22 cellular contexts compared by ENCODE assay signal in the genomic region with DNA sequence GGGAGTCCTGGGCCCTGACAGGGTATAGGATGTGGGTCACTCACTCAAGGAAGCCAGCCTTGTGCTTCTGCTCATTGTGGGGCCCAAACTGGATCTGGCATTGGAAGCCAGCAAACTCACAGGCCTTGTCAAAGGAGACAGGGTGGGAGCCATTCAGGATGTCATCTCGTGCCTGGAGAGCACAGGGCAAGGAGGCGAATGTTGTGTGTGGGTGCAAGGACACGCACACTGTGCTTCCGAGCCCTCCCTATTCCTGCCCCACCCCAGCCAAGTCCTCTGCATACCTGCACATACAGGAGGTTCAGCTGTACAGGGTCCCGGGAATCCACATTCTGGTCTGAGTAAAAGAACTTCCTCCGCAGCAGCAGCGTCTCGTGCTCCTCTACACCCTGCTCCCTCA. TPM values are rescaled to one million over a fixed set of nuclear protein-coding genes. Genes with fewer than 3 reads are reported as not detected.
A peak's percentile ranks its signal among the peaks of the same experiment; 100 is the strongest.
DNase-seq lines count a peak whose midpoint lies in the region; ATAC-seq, FAIRE-seq and TF ChIP-seq lines count a peak whose summit lies in the region.
"Had no signal": no experiment of that assay in that cellular context is flagged by ENCODE, and none has a peak within 500 bp of the region (broad histone marks: within the 10 kb centered on the region; RNA-seq: fewer than 3 reads in every experiment).

No MANE protein-coding gene starts in this region.

- ATAC-seq in IMR-90 (ENCODE audit: low read depth) = no peak
- no peak for ATAC-seq in HG03378 (IDR thresholded peaks at IDR 0.05; ENCODE audit: unreplicated experiment)
- ATAC-seq in HG03457 (IDR thresholded peaks at IDR 0.05; ENCODE audit: unreplicated experiment) = no peak
- ATAC-seq: A549; CD8-positive, alpha-beta T cell had no signal

- BruUV-seq in IMR-90 (replicated peaks; lab: Mats Ljungman, UMichigan) = no TSS peak
- no TSS peak for BruUV-seq in endothelial cell of umbilical vein (replicated peaks; lab: Mats Ljungman, UMichigan)

- no peak overlapping the region for H2AK5ac ChIP-seq in IMR-90 (ENCODE audit: low read depth, low read length)

- DNase-seq in IMR-90 = no peak
- DNase-seq in astrocyte (ENCODE audit: low read depth) = no peak
- DNase-seq in endothelial cell of umbilical vein (ENCODE audit: low read depth, low spot score) = no peak
- peak; percentile 50 for DNase-seq in sigmoid colon
- DNase-seq in NCI-H82 (lab: John Stamatoyannopoulos, UW) = no peak
- DNase-seq in activated T-cell treated with anti-CD3 and anti-CD28 coated beads, Interleukin-2, amount 50 U/mL, for 1 hour = no peak
- DNase-seq: BE2C; CD8-positive, alpha-beta T cell; COR-L47; DMS153; DMS79 treated with DMSO at 0.1 percent for 48 hours; EL; GOT3 had no signal

- H3K36me3 Mint-ChIP-seq in astrocyte (ENCODE audit: low read depth, unreplicated experiment) = peaks cover 41% of the 10 kb centered on the region

- no peak overlapping the region for H3K18ac ChIP-seq in IMR-90 (ENCODE audit: low read depth, low read length)

- H3K23ac ChIP-seq in IMR-90 (ENCODE audit: low read depth, low read length) = no peak overlapping the region

- CTCF ChIA-PET in IMR-90 (lab: Yijun Ruan, JAX) = interaction anchor here (0.6 to 1.0 kb wide), 2 partner anchors 28 to 39 kb away, joined by 3 read pairs; no protein-coding TSS in a partner anchor
- CTCF ChIA-PET in endothelial cell of umbilical vein (lab: Charles Lee) = interaction anchor here (0.6 to 1.4 kb wide), 2 partner anchors 10 to 27 kb away, joined by 3 to 4 read pairs; no protein-coding TSS in a partner anchor

- H3K79me1 ChIP-seq in IMR-90 (ENCODE audit: low read depth in 1 of 2, low read length in 2 of 2) = peaks cover 53 to 88% of the 10 kb centered on the region in 2 experiments

- no peak overlapping the region for H3K56ac ChIP-seq in IMR-90 (ENCODE audit: extremely low read depth, insufficient read depth, low read length)

- H3K36me3 ChIP-seq in IMR-90 (ENCODE audit: control insufficient read depth, insufficient read depth, low read length) (peaks cover 62% of the 10 kb centered on the region), astrocyte (ENCODE audit: insufficient read depth, low read length) (peaks cover 67% of the 10 kb centered on the region), endothelial cell of umbilical vein (ENCODE audit: control insufficient read depth in 2 of 2, extremely low read depth in 1 of 2, insufficient read depth in 2 of 2, low read length in 2 of 2) (peaks cover 43 to 58% of the 10 kb centered on the region in 2 experiments), sigmoid colon (peaks cover 61 to 68% (median 67%) of the 10 kb centered on the region in 4 donors)

- H3K4me2 ChIP-seq in IMR-90 (ENCODE audit: low read depth, low read length) (no peak overlapping the region), astrocyte (ENCODE audit: low read length) (no peak overlapping the region), endothelial cell of umbilical vein (ENCODE audit: insufficient read depth, low read length) (no peak overlapping the region)
- H3K4me2 ChIP-seq: A549 had no signal

- no peaks in the 10 kb centered on the region for H3K9me3 ChIP-seq in IMR-90 (ENCODE audit: control insufficient read depth, insufficient read depth, low read length)
- H3K9me3 ChIP-seq in astrocyte (ENCODE audit: insufficient read depth, low read depth, low read length) = no peaks in the 10 kb centered on the region
- H3K9me3 ChIP-seq in endothelial cell of umbilical vein (replicated peaks; ENCODE audit: control insufficient read depth, insufficient read depth, low read length) = no peaks in the 10 kb centered on the region
- no peaks in the 10 kb centered on the region for H3K9me3 ChIP-seq in sigmoid colon
- H3K9me3 ChIP-seq: A549, BE2C, HAP-1 had no signal

- FAIRE-seq in astrocyte (lab: Jason Lieb, UNC) (no peak), endothelial cell of umbilical vein (lab: Jason Lieb, UNC) (no peak)
- FAIRE-seq: A549, D721Med, G401.6, GM12892 had no signal

- H4K8ac ChIP-seq in IMR-90 (ENCODE audit: low read depth in 2 of 2, low read length in 2 of 2) = no peak overlapping the region

- no peaks in the 10 kb centered on the region for H3K9me3 Mint-ChIP-seq in astrocyte (ENCODE audit: unreplicated experiment)
- H3K9me3 Mint-ChIP-seq: CD8-positive, alpha-beta T cell had no signal

- no peak overlapping the region for H3K4me3 Mint-ChIP-seq in astrocyte (ENCODE audit: unreplicated experiment)
- H3K4me3 Mint-ChIP-seq: CD8-positive, alpha-beta T cell had no signal

- H4K91ac ChIP-seq in IMR-90 (ENCODE audit: insufficient read depth, low read depth, low read length) = no peak overlapping the region

- H3K4me1 ChIP-seq in IMR-90 (ENCODE audit: control insufficient read depth, insufficient read depth, low read length) (peaks cover 17% of the 10 kb centered on the region), astrocyte (ENCODE audit: insufficient read depth, low read length) (peaks cover 28% of the 10 kb centered on the region), endothelial cell of umbilical vein (ENCODE audit: control insufficient read depth, extremely low read depth, insufficient read depth, low read length) (peaks cover 25% of the 10 kb centered on the region), sigmoid colon (peaks cover 0 to 39% (median 38%) of the 10 kb centered on the region in 4 donors)
- H3K4me1 ChIP-seq: BE2C had no signal

- H3K27ac ChIP-seq in IMR-90 (ENCODE audit: insufficient read depth, low read length) = no peak overlapping the region
- H3K27ac ChIP-seq in astrocyte (ENCODE audit: low read depth, low read length) = no peak overlapping the region
- no peak overlapping the region for H3K27ac ChIP-seq in endothelial cell of umbilical vein (ENCODE audit: insufficient read depth, low read depth, low read length)
- peak overlapping the region; percentile 10 to 98 (median 38) for H3K27ac ChIP-seq in sigmoid colon
- H3K27ac ChIP-seq: A549, C4-2B had no signal

- H3K9me1 ChIP-seq in IMR-90 (ENCODE audit: insufficient read depth, low read length) (peaks cover 7% of the 10 kb centered on the region; the same call in 1 of the 2 replicates), endothelial cell of umbilical vein (replicated peaks; ENCODE audit: control insufficient read depth, extremely low read depth, insufficient read depth, low read length) (no peaks in the 10 kb centered on the region)

- POLR2A ChIA-PET in IMR-90 (lab: Charles Lee; ENCODE audit: unreplicated experiment) (no interaction called here), endothelial cell of umbilical vein (lab: Charles Lee) (no interaction called here)

- no peak overlapping the region for H2BK15ac ChIP-seq in IMR-90 (ENCODE audit: low read depth, low read length)

- no CpG with 5 or more reads among the region's 8 CpGs for WGBS in IMR-90 (ENCODE audit: extremely low coverage in 2 of 2, insufficient read length in 1 of 2), 2 experiments
- 96% methylated on average over 8 of the region's 8 CpGs for WGBS in sigmoid colon, 2 donors

- TF ChIP-seq RAD21 in IMR-90 (IDR thresholded peaks at IDR 0.05; ENCODE audit: low read length) = no peak

- no peak overlapping the region for H3K14ac ChIP-seq in IMR-90 (replicated peaks; ENCODE audit: low read depth, low read length)

- TF ChIP-seq EP300 in sigmoid colon (IDR thresholded peaks at IDR 0.05) = no peak

- no peak overlapping the region for H4K5ac ChIP-seq in IMR-90 (ENCODE audit: low read depth, low read length)

- no peak overlapping the region for H3K4ac ChIP-seq in IMR-90 (ENCODE audit: low read depth, low read length)

- H3K27me3 ChIP-seq in IMR-90 (ENCODE audit: control insufficient read depth, insufficient read depth, low read length) = no peaks in the 10 kb centered on the region
- H3K27me3 ChIP-seq in astrocyte (ENCODE audit: insufficient read depth, low read length) = no peaks in the 10 kb centered on the region
- no peaks in the 10 kb centered on the region for H3K27me3 ChIP-seq in endothelial cell of umbilical vein (ENCODE audit: control insufficient read depth in 2 of 2, insufficient read depth in 2 of 2, low read length in 2 of 2)
- H3K27me3 ChIP-seq in sigmoid colon = no peaks in the 10 kb centered on the region
- H3K27me3 ChIP-seq: BE2C had no signal

- no peak overlapping the region for H2AFZ ChIP-seq in IMR-90 (replicated peaks; ENCODE audit: low read length, poor library complexity)
- H2AFZ ChIP-seq in astrocyte (ENCODE audit: low read depth, low read length) = no peak overlapping the region
- H2AFZ ChIP-seq in endothelial cell of umbilical vein (ENCODE audit: low read depth, low read length) = no peak overlapping the region

- in situ Hi-C loops in IMR-90 (cut with MboI; ENCODE audit: low sequenced_read_pairs) = no loop called here

- H2AK9ac ChIP-seq in IMR-90 (replicated peaks; ENCODE audit: low read depth, low read length, poor library complexity) = no peak overlapping the region

- H2BK20ac ChIP-seq in IMR-90 (ENCODE audit: low read depth, low read length) = no peak overlapping the region

- no peak overlapping the region for H2BK120ac ChIP-seq in IMR-90 (ENCODE audit: low read depth, low read length)

- H3K4me3 ChIP-seq in IMR-90 (ENCODE audit: insufficient read depth, low read depth, low read length) (no peak overlapping the region), astrocyte (ENCODE audit: insufficient read depth, low read depth, low read length) (no peak overlapping the region), endothelial cell of umbilical vein (replicated peaks in 1 of 3; ENCODE audit: insufficient read depth in 1 of 3, low read depth in 1 of 3, low read length in 3 of 3) (no peak overlapping the region), sigmoid colon (no peak overlapping the region)
- H3K4me3 ChIP-seq: A549, HAP-1 had no signal

- TF ChIP-seq POLR2A in IMR-90 (IDR thresholded peaks at IDR 0.05; ENCODE audit: low read depth, low read length) (no peak), endothelial cell of umbilical vein (IDR thresholded peaks at IDR 0.05; ENCODE audit: low read depth, low read length) (peak; percentile 33), sigmoid colon (IDR thresholded peaks at IDR 0.05) (no peak)

- H3K79me2 ChIP-seq in astrocyte (ENCODE audit: insufficient read depth, low read length) (peaks cover 96% of the 10 kb centered on the region), endothelial cell of umbilical vein (ENCODE audit: control insufficient read depth, insufficient read depth, low read length) (peaks cover 53% of the 10 kb centered on the region)

- peak overlapping the region; percentile 8 for H2BK5ac ChIP-seq in IMR-90 (ENCODE audit: low read depth, low read length, poor library complexity, severe bottlenecking)

- intact Hi-C loops in IMR-90 (cut with micrococcal nuclease) (no loop called here), endothelial cell of umbilical vein (cut with micrococcal nuclease) (no loop called here), sigmoid colon (cut with DNase I) (loop anchor here (2.0 kb wide), 1 partner anchor 17 kb away; no protein-coding TSS in a partner anchor)

- dilution Hi-C loops in IMR-90 (cut with HindIII; ENCODE audit: low sequenced_read_pairs, unreplicated experiment) = no loop called here
- dilution Hi-C loops in endothelial cell of umbilical vein (cut with MboI; ENCODE audit: extremely low pct_ligation_motif_present, low sequenced_read_pairs) = no loop called here

- H3K4me1 Mint-ChIP-seq in astrocyte (ENCODE audit: low read depth, unreplicated experiment) = peaks cover 4% of the 10 kb centered on the region

- H4K20me1 ChIP-seq in IMR-90 (ENCODE audit: insufficient read depth, low read length) = peaks cover 40% of the 10 kb centered on the region
- H4K20me1 ChIP-seq in astrocyte (ENCODE audit: insufficient read depth, low read length) = peaks cover 79% of the 10 kb centered on the region
- H4K20me1 ChIP-seq in endothelial cell of umbilical vein (replicated peaks; ENCODE audit: control insufficient read depth, extremely low read depth, insufficient read depth, low read length) = no peaks in the 10 kb centered on the region

- TF ChIP-seq CTCF in IMR-90 (conservative IDR thresholded peaks at IDR 0.05; ENCODE audit: low read depth, low read length) = no peak
- no peak for TF ChIP-seq CTCF in astrocyte (IDR thresholded peaks at IDR 0.05; ENCODE audit: insufficient read depth, low read depth, low read length)
- TF ChIP-seq CTCF in endothelial cell of umbilical vein (IDR thresholded peaks at IDR 0.05; ENCODE audit: extremely low read depth in 1 of 2, insufficient read depth in 1 of 2, low read depth in 1 of 2, low read length in 2 of 2) = no peak
- no peak for TF ChIP-seq CTCF in sigmoid colon (IDR thresholded peaks at IDR 0.05)

- peak overlapping the region; percentile 8 for H3K27ac Mint-ChIP-seq in astrocyte (ENCODE audit: unreplicated experiment)
- H3K27ac Mint-ChIP-seq: CD8-positive, alpha-beta T cell had no signal

- no peak overlapping the region for H3K9ac ChIP-seq in IMR-90 (ENCODE audit: low read depth, low read length)
- H3K9ac ChIP-seq in astrocyte (ENCODE audit: low read length) = no peak overlapping the region
- no peak overlapping the region for H3K9ac ChIP-seq in endothelial cell of umbilical vein (replicated peaks; ENCODE audit: extremely low read depth, insufficient read depth, low read length)

- H3K27me3 Mint-ChIP-seq in astrocyte (ENCODE audit: low read depth, unreplicated experiment) = no peaks in the 10 kb centered on the region

RNA-seq across cellular contexts. Expression of gene TLN1, which starts 8.1 kb away (rescaled TPM):
- 337 and 346 TPM in 2 replicates for total RNA-seq in IMR-90 (2012; rRNA removed)
- polyA plus RNA-seq in IMR-90 (2012; rRNA removed) = 224 and 228 TPM in 2 replicates
- polyA plus RNA-seq in IMR-90 (2012; cell fraction: cytosol; rRNA removed) = 134 and 262 TPM in 2 replicates
- 206 and 469 TPM in 2 replicates for polyA plus RNA-seq in IMR-90 (2012; cell fraction: nucleus; rRNA removed; ENCODE audit: low replicate concordance)
- total RNA-seq in astrocyte = 518 and 525 TPM in 2 replicates
- 424 and 450 TPM in 2 replicates for total RNA-seq in endothelial cell of umbilical vein
- polyA plus RNA-seq in endothelial cell of umbilical vein = 120 and 137 TPM in 2 replicates
- 213 and 223 TPM in 2 replicates for polyA plus RNA-seq in endothelial cell of umbilical vein (2011; cell fraction: cytosol; rRNA removed)
- polyA plus RNA-seq in endothelial cell of umbilical vein (2011; cell fraction: nucleus; rRNA removed) = 252 and 278 TPM in 2 replicates
- polyA plus RNA-seq in endothelial cell of umbilical vein (2012) = 255 and 266 TPM in 2 replicates
- 647 and 685 TPM in 2 replicates for polyA minus RNA-seq in endothelial cell of umbilical vein
- polyA minus RNA-seq in endothelial cell of umbilical vein (2011; cell fraction: cytosol; rRNA and poly(A)+ RNA removed) = 119 TPM
- 163 and 201 TPM in 2 replicates for polyA minus RNA-seq in endothelial cell of umbilical vein (2011; cell fraction: nucleus; rRNA and poly(A)+ RNA removed)
- 100 to 1,000 TPM; 354 to 609 (median 525) TPM for total RNA-seq in sigmoid colon
- polyA plus RNA-seq in sigmoid colon = 100 to 1,000 TPM in 1 of 3 donors, 10 to 100 TPM in 2; 45.0 to 143 (median 57.6) TPM

RNA-seq across cellular contexts. Expression of gene CREB3, which starts 8.6 kb away (rescaled TPM):
- total RNA-seq in IMR-90 (2012; rRNA removed) (105 and 106 TPM in 2 replicates), astrocyte (80.3 and 84.1 TPM in 2 replicates), endothelial cell of umbilical vein (36.4 and 39.8 TPM in 2 replicates), sigmoid colon (10 to 100 TPM; 65.9 to 82.7 (median 75.4) TPM)
- polyA plus RNA-seq in IMR-90 (2012; rRNA removed) (54.9 and 60.7 TPM in 2 replicates), endothelial cell of umbilical vein (45.9 and 52.1 TPM in 2 replicates), sigmoid colon (10 to 100 TPM; 31.0 to 39.0 (median 35.3) TPM)
- 86.1 and 133 TPM in 2 replicates for polyA plus RNA-seq in IMR-90 (2012; cell fraction: cytosol; rRNA removed)
- polyA plus RNA-seq in IMR-90 (2012; cell fraction: nucleus; rRNA removed; ENCODE audit: low replicate concordance) = 30.7 and 40.3 TPM in 2 replicates
- polyA plus RNA-seq in endothelial cell of umbilical vein (2011; cell fraction: cytosol; rRNA removed) = 32.2 and 36.2 TPM in 2 replicates
- polyA plus RNA-seq in endothelial cell of umbilical vein (2011; cell fraction: nucleus; rRNA removed) = 20.0 and 24.0 TPM in 2 replicates
- polyA plus RNA-seq in endothelial cell of umbilical vein (2012) = 45.9 and 48.2 TPM in 2 replicates
- polyA minus RNA-seq in endothelial cell of umbilical vein = 18.5 and 19.4 TPM in 2 replicates
- polyA minus RNA-seq in endothelial cell of umbilical vein (2011; cell fraction: cytosol; rRNA and poly(A)+ RNA removed) = 13.6 TPM
- polyA minus RNA-seq in endothelial cell of umbilical vein (2011; cell fraction: nucleus; rRNA and poly(A)+ RNA removed) = 7.0 and 9.1 TPM in 2 replicates

RNA-seq across cellular contexts. Expression of gene GBA2, which starts 25.1 kb away (rescaled TPM):
- total RNA-seq in IMR-90 (2012; rRNA removed) (14.2 and 18.1 TPM in 2 replicates), astrocyte (38.3 and 42.5 TPM in 2 replicates), endothelial cell of umbilical vein (158 and 196 TPM in 2 replicates), sigmoid colon (10 to 100 TPM; 45.9 to 91.7 (median 64.8) TPM)
- polyA plus RNA-seq in IMR-90 (2012; rRNA removed) (37.0 and 38.2 TPM in 2 replicates), endothelial cell of umbilical vein (99.9 and 110 TPM in 2 replicates), sigmoid colon (10 to 100 TPM; 34.8 to 88.5 (median 58.5) TPM)
- 16.3 and 18.2 TPM in 2 replicates for polyA plus RNA-seq in IMR-90 (2012; cell fraction: cytosol; rRNA removed)
- polyA plus RNA-seq in IMR-90 (2012; cell fraction: nucleus; rRNA removed; ENCODE audit: low replicate concordance) = 206 and 250 TPM in 2 replicates
- polyA plus RNA-seq in endothelial cell of umbilical vein (2011; cell fraction: cytosol; rRNA removed) = 57.3 and 62.9 TPM in 2 replicates
- 939 and 994 TPM in 2 replicates for polyA plus RNA-seq in endothelial cell of umbilical vein (2011; cell fraction: nucleus; rRNA removed)
- 58.1 and 93.8 TPM in 2 replicates for polyA plus RNA-seq in endothelial cell of umbilical vein (2012)
- polyA minus RNA-seq in endothelial cell of umbilical vein = 156 and 170 TPM in 2 replicates
- 13.1 TPM for polyA minus RNA-seq in endothelial cell of umbilical vein (2011; cell fraction: cytosol; rRNA and poly(A)+ RNA removed)
- polyA minus RNA-seq in endothelial cell of umbilical vein (2011; cell fraction: nucleus; rRNA and poly(A)+ RNA removed) = 228 TPM in 2 replicates

RNA-seq across cellular contexts. Expression of gene RGP1, which starts 25.2 kb away (rescaled TPM):
- total RNA-seq in IMR-90 (2012; rRNA removed) (10.2 and 10.8 TPM in 2 replicates), astrocyte (27.2 and 30.0 TPM in 2 replicates), endothelial cell of umbilical vein (23.3 and 29.0 TPM in 2 replicates), sigmoid colon (10 to 100 TPM; 13.3 to 23.5 (median 13.5) TPM)
- polyA plus RNA-seq in IMR-90 (2012; rRNA removed) (13.5 and 14.3 TPM in 2 replicates), endothelial cell of umbilical vein (12.7 and 15.0 TPM in 2 replicates), sigmoid colon (10 to 100 TPM; 10.2 to 37.2 (median 21.3) TPM)
- polyA plus RNA-seq in IMR-90 (2012; cell fraction: cytosol; rRNA removed) = 7.7 and 11.0 TPM in 2 replicates
- 23.7 and 25.1 TPM in 2 replicates for polyA plus RNA-seq in IMR-90 (2012; cell fraction: nucleus; rRNA removed; ENCODE audit: low replicate concordance)
- polyA plus RNA-seq in endothelial cell of umbilical vein (2011; cell fraction: cytosol; rRNA removed) = 14.6 and 14.8 TPM in 2 replicates
- 27.3 and 27.5 TPM in 2 replicates for polyA plus RNA-seq in endothelial cell of umbilical vein (2011; cell fraction: nucleus; rRNA removed)
- 18.4 and 19.7 TPM in 2 replicates for polyA plus RNA-seq in endothelial cell of umbilical vein (2012)
- 26.0 and 31.2 TPM in 2 replicates for polyA minus RNA-seq in endothelial cell of umbilical vein
- 11.1 TPM for polyA minus RNA-seq in endothelial cell of umbilical vein (2011; cell fraction: cytosol; rRNA and poly(A)+ RNA removed)
- polyA minus RNA-seq in endothelial cell of umbilical vein (2011; cell fraction: nucleus; rRNA and poly(A)+ RNA removed) = 13.8 and 14.8 TPM in 2 replicates

RNA-seq across cellular contexts. Expression of gene MSMP, which starts 30.2 kb away (rescaled TPM):
- not detected in 2 replicates for total RNA-seq in IMR-90 (2012; rRNA removed)
- polyA plus RNA-seq in IMR-90 (2012; rRNA removed) = not detected in 2 replicates
- polyA plus RNA-seq in IMR-90 (2012; cell fraction: cytosol; rRNA removed) = not detected in 2 replicates
- not detected in 2 replicates for polyA plus RNA-seq in IMR-90 (2012; cell fraction: nucleus; rRNA removed; ENCODE audit: low replicate concordance)
- total RNA-seq in astrocyte = not detected in 2 replicates
- total RNA-seq in endothelial cell of umbilical vein = 18.8 and 25.6 TPM in 2 replicates
- 23.5 and 29.0 TPM in 2 replicates for polyA plus RNA-seq in endothelial cell of umbilical vein
- 27.7 and 40.2 TPM in 2 replicates for polyA plus RNA-seq in endothelial cell of umbilical vein (2011; cell fraction: cytosol; rRNA removed)
- polyA plus RNA-seq in endothelial cell of umbilical vein (2011; cell fraction: nucleus; rRNA removed) = 9.9 and 11.8 TPM in 2 replicates
- 10.2 and 29.9 TPM in 2 replicates for polyA plus RNA-seq in endothelial cell of umbilical vein (2012)
- polyA minus RNA-seq in endothelial cell of umbilical vein = 7.9 and 10.8 TPM in 2 replicates
- polyA minus RNA-seq in endothelial cell of umbilical vein (2011; cell fraction: cytosol; rRNA and poly(A)+ RNA removed) = not detected
- polyA minus RNA-seq in endothelial cell of umbilical vein (2011; cell fraction: nucleus; rRNA and poly(A)+ RNA removed) = 1.5 and 2.1 TPM in 2 replicates
- not detected for total RNA-seq in sigmoid colon
- polyA plus RNA-seq in sigmoid colon = under 1 TPM in 1 of 3 donors, not detected in 2; 0.57 TPM
- total RNA-seq: CD8-positive, alpha-beta T cell had no signal
- polyA plus RNA-seq: A549, AG04450 had no signal

Comparison
In these comparisons a context has a peak if more than half of its experiments do, and no peak if none do; other contexts are left out.
1. H3K27ac ChIP-seq: peak in sigmoid colon (4 of 4); none in IMR-90 (single experiment), astrocyte (single experiment) and endothelial cell of umbilical vein (single experiment).